In genomic region chr12:31267966-31268365, GRCh38 we compare ENCODE assay signal across 26 cellular contexts.
"Had no signal": no experiment of that assay in that cellular context is flagged by ENCODE, and none has a peak within 500 bp of the region (broad histone marks: within the 10 kb centered on the region; RNA-seq: fewer than 3 reads in every experiment).

No MANE protein-coding gene starts in this region.

- H3K4me1 ChIP-seq: esophagus squamous epithelium, gastroesophageal sphincter, left ventricle myocardium inferior, lower lobe of right lung, parathyroid adenoma, psoas muscle, stomach, transverse colon had no signal

- H3K4me1 Mint-ChIP-seq: immature natural killer cell, naive B cell had no signal

- H3K79me2 ChIP-seq: parathyroid adenoma had no signal

- DNase-seq: cerebellar nuclear complex; effector memory CD8-positive, alpha-beta T cell; esophagus squamous epithelium; foreskin fibroblast; glutamatergic neuron; immature natural killer cell; kidney; left cardiac atrium; left ventricle myocardium inferior; lower lobe of right lung; mesendoderm; naive B cell; psoas muscle; stimulated activated CD4-positive, alpha-beta T cell treated with anti-CD3 and anti-CD28 coated beads, Interleukin-2, amount 100 ng/mL, for 24 hours; stimulated activated CD4-positive, alpha-beta T cell treated with anti-CD3 and anti-CD28 coated beads, Interleukin-4, amount 100 ng/mL, for 4 hours; stimulated activated naive CD4-positive, alpha-beta T cell; stomach; substantia nigra; transverse colon had no signal

- H3K27me3 ChIP-seq: esophagus squamous epithelium, gastroesophageal sphincter, stomach, transverse colon had no signal

- H3K9ac ChIP-seq: parathyroid adenoma had no signal

- H3K4me3 ChIP-seq: esophagus squamous epithelium, gastroesophageal sphincter, left ventricle myocardium inferior, lower lobe of right lung, psoas muscle, skin epidermis, stomach, thoracic aorta, transverse colon had no signal

- H3K27ac ChIP-seq: esophagus squamous epithelium, gastroesophageal sphincter, left ventricle myocardium inferior, lower lobe of right lung, parathyroid adenoma, psoas muscle, skin epidermis, stomach, thoracic aorta, transverse colon had no signal

- H3K9me3 ChIP-seq: esophagus squamous epithelium, gastroesophageal sphincter, left ventricle myocardium inferior, lower lobe of right lung, psoas muscle, stomach, thoracic aorta, transverse colon had no signal

- ATAC-seq: effector memory CD8-positive, alpha-beta T cell; gastroesophageal sphincter; left cardiac atrium; lower lobe of right lung; psoas muscle; sciatic nerve had no signal

- H3K27me3 Mint-ChIP-seq: dendritic cell treated with granulocyte-macrophage colony-stimulating factor and Interleukin-4, amounts not matched to agents 40 ng/mL and 50 ng/mL, for 4 days; effector memory CD8-positive, alpha-beta T cell; naive B cell had no signal

- H2AFZ ChIP-seq: parathyroid adenoma had no signal

- H3K9me3 Mint-ChIP-seq: dendritic cell treated with granulocyte-macrophage colony-stimulating factor and Interleukin-4, amounts not matched to agents 40 ng/mL and 50 ng/mL, for 4 days; effector memory CD8-positive, alpha-beta T cell; immature natural killer cell; naive B cell; nephron had no signal

- H3K27ac Mint-ChIP-seq: dendritic cell treated with granulocyte-macrophage colony-stimulating factor and Interleukin-4, amounts not matched to agents 40 ng/mL and 50 ng/mL, for 4 days; effector memory CD8-positive, alpha-beta T cell; immature natural killer cell; nephron had no signal

- H3K4me3 Mint-ChIP-seq: dendritic cell treated with granulocyte-macrophage colony-stimulating factor and Interleukin-4, amounts not matched to agents 40 ng/mL and 50 ng/mL, for 4 days; effector memory CD8-positive, alpha-beta T cell; immature natural killer cell; naive B cell; nephron had no signal

- H3K36me3 ChIP-seq: esophagus squamous epithelium, gastroesophageal sphincter, left ventricle myocardium inferior, lower lobe of right lung, stomach, thoracic aorta, transverse colon had no signal
